8 cellular contexts compared by ENCODE assay signal in genomic region chr16:14911954-14912353, GRCh38. TPM values are rescaled to one million over a fixed set of nuclear protein-coding genes. Genes with fewer than 3 reads are reported as not detected.
DNase-seq lines count a peak whose midpoint lies in the region; TF ChIP-seq lines count a peak whose summit lies in the region.
"Not testable (repeated sequence)": the region's sequence is repeated elsewhere in the genome, so short reads cannot be mapped to it uniquely, and the experiment has no call there.

No MANE protein-coding gene starts in this region.

- not testable (repeated sequence) for H3K4me2 ChIP-seq in DOHH2 (ENCODE audit: low read length)

- WGBS in adrenal gland, 4 donors, result 1 to 2% (median 1%) methylated on average over 13 to 20 of the region's 33 CpGs; no CpG with 5 or more reads in 1 of the 4 donors
- no CpG with 5 or more reads among the region's 33 CpGs for WGBS in thyroid gland, 2 donors

- peak overlapping the region; percentile 37; the same call in 1 of the 2 replicates for H3K4me3 ChIP-seq in DOHH2 (ENCODE audit: low read length)
- H3K4me3 ChIP-seq in SJCRH30, result peak overlapping the region; percentile 74
- peak overlapping the region in 3 of 4 donors; percentile 22 to 68 (median 56) for H3K4me3 ChIP-seq in adrenal gland
- peak overlapping the region; percentile 58 for H3K4me3 ChIP-seq in fibroblast of the aortic adventitia (ENCODE audit: low read depth, low read length)
- peak overlapping the region in 2 of 3 donors; percentile 40 to 64 for H3K4me3 ChIP-seq in thyroid gland (replicated peaks in 1 of 3)

- not testable (repeated sequence) for H3K79me2 ChIP-seq in DOHH2 (ENCODE audit: control insufficient read depth, low read length)

- H3K27ac ChIP-seq in DOHH2 (ENCODE audit: low read depth, low read length); SJCRH30; thyroid gland: not testable (repeated sequence)
- H3K27ac ChIP-seq in adrenal gland, result peak overlapping the region in 4 of 5 donors; percentile 62 to 78 (median 72)

- TF ChIP-seq CTCF in DOHH2 (IDR thresholded peaks at IDR 0.05; ENCODE audit: low read depth, low read length, poor library complexity, severe bottlenecking); adrenal gland (IDR thresholded peaks at IDR 0.05); fibroblast of the aortic adventitia (IDR thresholded peaks at IDR 0.05; ENCODE audit: insufficient read depth, low read length); thyroid gland (IDR thresholded peaks at IDR 0.05): not testable (repeated sequence)

- H3K9me3 ChIP-seq in DOHH2 (ENCODE audit: control insufficient read depth, insufficient read depth, low read length); SJCRH30 (replicated peaks); adrenal gland (replicated peaks in 1 of 3); thyroid gland: not testable (repeated sequence)

- peak in 1 of 2 experiments; percentile 53 for DNase-seq in SJCRH30
- DNase-seq in activated CD8-positive, alpha-beta memory T cell treated with anti-CD3 and anti-CD28 coated beads for 24 hours, result peak; percentile 84
- peak; percentile 41 to 87 (median 68) for DNase-seq in adrenal gland
- not testable (repeated sequence) for DNase-seq in fibroblast of the aortic adventitia (ENCODE audit: low read depth)
- DNase-seq in mesenteric fat pad (ENCODE audit: low spot score), result peak; percentile 95
- peak; percentile 60 for DNase-seq in stimulated activated CD4-positive, alpha-beta T cell treated with anti-CD3 and anti-CD28 coated beads, Interleukin-15, amount 100 ng/mL, for 24 hours
- DNase-seq in thyroid gland, result peak; percentile 68 to 72

- not testable (repeated sequence) for H3K36me3 ChIP-seq in DOHH2 (ENCODE audit: control insufficient read depth, low read length); SJCRH30; adrenal gland (replicated peaks in 1 of 2); thyroid gland

- intact Hi-C loops in adrenal gland (cut with DNase I); thyroid gland (cut with DNase I): not testable (repeated sequence)

- H3K4me1 ChIP-seq in DOHH2 (ENCODE audit: control insufficient read depth, low read length); SJCRH30; adrenal gland (replicated peaks in 1 of 2); thyroid gland: not testable (repeated sequence)

- not testable (repeated sequence) for H4K20me1 ChIP-seq in DOHH2 (ENCODE audit: control insufficient read depth, insufficient read depth, low read depth, low read length)

- not testable (repeated sequence) for H3F3A ChIP-seq in DOHH2 (ENCODE audit: control insufficient read depth, insufficient read depth)

- TF ChIP-seq POLR2A in adrenal gland (IDR thresholded peaks at IDR 0.05); thyroid gland (IDR thresholded peaks at IDR 0.05): not testable (repeated sequence)

- not testable (repeated sequence) for H3K27me3 ChIP-seq in DOHH2 (ENCODE audit: control insufficient read depth, low read length); SJCRH30; adrenal gland; thyroid gland

- H3K9me2 ChIP-seq in DOHH2 (replicated peaks; ENCODE audit: control insufficient read depth, low read length), result not testable (repeated sequence)

RNA-seq across cellular contexts. Expression of gene NPIPA1, which starts 25.3 kb away (rescaled TPM):
- 29.2 and 36.8 TPM in 2 replicates for total RNA-seq in SJCRH30 (2014; rRNA removed; shearing (Covaris generic))
- total RNA-seq in adrenal gland (100 to 1,000 TPM in 1 of 8 donors, 10 to 100 TPM in 7; 23.9 to 114 (median 51.4) TPM), fibroblast of the aortic adventitia (ENCODE audit: low replicate concordance) (47.7 and 52.7 TPM in 2 replicates), mesenteric fat pad (113 TPM), thyroid gland (10 to 100 TPM; 42.9 to 96.4 (median 60.9) TPM)
- 100 to 1,000 TPM in 2 of 3 donors, 10 to 100 TPM in 1; 44.8 to 534 (median 260) TPM for polyA plus RNA-seq in adrenal gland
